36 cellular contexts compared by ENCODE assay signal in genomic region chr19:602391-603301, GRCh38. TPM values are rescaled to one million over a fixed set of nuclear protein-coding genes. Genes with fewer than 3 reads are reported as not detected.
"Had no signal": no experiment of that assay in that cellular context is flagged by ENCODE, and none has a peak within 500 bp of the region (broad histone marks: within the 10 kb centered on the region; RNA-seq: fewer than 3 reads in every experiment).

No MANE protein-coding gene starts in this region.

- H3K9me3 Mint-ChIP-seq: activated B cell treated with CpG ODN at 0.5 μM for 24 hours; activated CD4-positive, alpha-beta memory T cell treated with anti-CD3 and anti-CD28 coated beads for 36 hours; activated naive CD8-positive, alpha-beta T cell treated with anti-CD3 and anti-CD28 coated beads, Interleukin-2, amount 50 U/mL, for 24 hours; activated T-cell treated with anti-CD3 and anti-CD28 coated beads, Interleukin-2, amount 50 U/mL, for 4 hours; activated T-helper 1 cell treated with anti-CD3 and anti-CD28 coated beads, Interleukin-12 subunit alpha, Interleukin-12 subunit beta, Interleukin-2, Interleukin-4 antibody, amounts not matched to agents 30 ng/mL and 10 ng/mL and 1 ng/mL, durations not matched to agents 14 hours and 24 hours and 36 hours had no signal

- H3K36me3 ChIP-seq: Peyer's patch had no signal

- H3K27me3 ChIP-seq: Peyer's patch had no signal

- H3K4me1 Mint-ChIP-seq: activated naive CD4-positive, alpha-beta T cell treated with anti-CD3 and anti-CD28 coated beads, Interleukin-2, amount 10 ng/mL, durations not matched to agents 7 days and 5 days; activated naive CD8-positive, alpha-beta T cell treated with anti-CD3 and anti-CD28 coated beads, Interleukin-2, amount 50 U/mL, for 24 hours; brain had no signal

- H3K4me3 Mint-ChIP-seq: activated B cell treated with CpG ODN at 0.5 μM for 24 hours; activated CD4-positive, alpha-beta memory T cell treated with anti-CD3 and anti-CD28 coated beads for 36 hours; activated naive CD4-positive, alpha-beta T cell treated with anti-CD3 and anti-CD28 coated beads, Interleukin-2, amount 10 ng/mL, durations not matched to agents 7 days and 5 days; activated naive CD8-positive, alpha-beta T cell; activated naive CD8-positive, alpha-beta T cell treated with anti-CD3 and anti-CD28 coated beads, Interleukin-2, amount 50 U/mL, for 24 hours; activated T-cell treated with anti-CD3 and anti-CD28 coated beads, Interleukin-2, amount 50 U/mL, for 4 hours; activated T-helper 1 cell treated with anti-CD3 and anti-CD28 coated beads, Interleukin-12 subunit alpha, Interleukin-12 subunit beta, Interleukin-2, Interleukin-4 antibody, amounts not matched to agents 30 ng/mL and 10 ng/mL and 1 ng/mL, durations not matched to agents 14 hours and 24 hours and 36 hours; brain had no signal

- ATAC-seq: activated naive CD8-positive, alpha-beta T cell treated with anti-CD3 and anti-CD28 coated beads, Interleukin-2, amount 50 U/mL, for 24 hours; activated T-cell treated with anti-CD3 and anti-CD28 coated beads, Interleukin-2, amount 50 U/mL, for 4 hours; PC-3 had no signal

- H3K27ac Mint-ChIP-seq: activated B cell treated with CpG ODN at 0.5 μM for 24 hours; activated CD4-positive, alpha-beta memory T cell treated with anti-CD3 and anti-CD28 coated beads for 36 hours; activated naive CD4-positive, alpha-beta T cell treated with anti-CD3 and anti-CD28 coated beads, Interleukin-2, amount 10 ng/mL, durations not matched to agents 7 days and 5 days; activated naive CD8-positive, alpha-beta T cell; activated naive CD8-positive, alpha-beta T cell treated with anti-CD3 and anti-CD28 coated beads, Interleukin-2, amount 50 U/mL, for 24 hours; activated T-helper 1 cell treated with anti-CD3 and anti-CD28 coated beads, Interleukin-12 subunit alpha, Interleukin-12 subunit beta, Interleukin-2, Interleukin-4 antibody, amounts not matched to agents 30 ng/mL and 10 ng/mL and 1 ng/mL, durations not matched to agents 14 hours and 24 hours and 36 hours; brain had no signal

- H3K27ac ChIP-seq: KMS-11, Peyer's patch, VCaP had no signal

- H3K9me3 ChIP-seq: Peyer's patch had no signal

- FAIRE-seq: bronchial epithelial cell had no signal

- H3K36me3 Mint-ChIP-seq: activated CD4-positive, alpha-beta memory T cell treated with anti-CD3 and anti-CD28 coated beads for 36 hours; activated naive CD4-positive, alpha-beta T cell treated with anti-CD3 and anti-CD28 coated beads, Interleukin-2, amount 10 ng/mL, durations not matched to agents 7 days and 5 days; activated naive CD8-positive, alpha-beta T cell had no signal

- H3K4me1 ChIP-seq: Peyer's patch had no signal

- H3K27me3 Mint-ChIP-seq: activated B cell treated with CpG ODN at 0.5 μM for 24 hours; activated CD4-positive, alpha-beta memory T cell treated with anti-CD3 and anti-CD28 coated beads for 36 hours; activated naive CD4-positive, alpha-beta T cell treated with anti-CD3 and anti-CD28 coated beads, Interleukin-2, amount 10 ng/mL, durations not matched to agents 7 days and 5 days; activated naive CD8-positive, alpha-beta T cell; activated naive CD8-positive, alpha-beta T cell treated with anti-CD3 and anti-CD28 coated beads, Interleukin-2, amount 50 U/mL, for 24 hours; brain had no signal

- H3K4me3 ChIP-seq: Peyer's patch had no signal

- DNase-seq: activated B cell treated with CpG ODN at 0.5 μM for 24 hours; activated CD4-positive, alpha-beta memory T cell treated with anti-CD3 and anti-CD28 coated beads for 36 hours; activated CD4-positive, alpha-beta T cell treated with anti-CD3 and anti-CD28 coated beads for 4 hours; activated CD4-positive, alpha-beta T cell treated with anti-CD3 and anti-CD28 coated beads, Interleukin-2, amount 50 U/mL, for 1 hour; activated CD4-positive, CD25-positive, alpha-beta regulatory T cell treated with anti-CD3 and anti-CD28 coated beads, Interleukin-2, amount 50 U/mL, for 72 hours; activated CD8-positive, alpha-beta memory T cell treated with anti-CD3 and anti-CD28 coated beads, Interleukin-2, amount 50 U/mL, for 4 hours; activated effector memory CD4-positive, alpha-beta T cell treated with Interleukin-2 at 50 U/mL for 16 hours; activated naive CD4-positive, alpha-beta T cell treated with anti-CD3 and anti-CD28 coated beads, Interleukin-2, amount 10 ng/mL, durations not matched to agents 7 days and 5 days; activated naive CD8-positive, alpha-beta T cell treated with anti-CD3 and anti-CD28 coated beads, Interleukin-2, amount 50 U/mL, for 24 hours; activated T-cell treated with anti-CD3 and anti-CD28 coated beads for 4 hours; activated T-cell treated with anti-CD3 and anti-CD28 coated beads, Interleukin-2, amount 50 U/mL, for 4 hours; anterior cingulate cortex; central memory CD4-positive, alpha-beta T cell; MM.1S; MV-4-11; NCI-H1092; NCI-H1436 treated with DMSO at 0.1 percent for 48 hours; NCI-H1694 treated with DMSO at 0.1 percent for 48 hours; NCI-H2029; NCI-H345; NCI-H524 treated with DMSO at 0.1 percent for 48 hours; PC-3; Peyer's patch; RPMI8226; SW 1271; T-helper 1 cell; T-helper 2 cell; T-helper 9 cell had no signal

RNA-seq across cellular contexts. Expression of gene HCN2, which starts 13.0 kb away (rescaled TPM):
- total RNA-seq: Peyer's patch had no signal

RNA-seq across cellular contexts. Expression of gene FGF22, which starts 37.0 kb away (rescaled TPM):
- total RNA-seq: activated T-cell treated with anti-CD3 and anti-CD28 coated beads, Interleukin-2, amount 50 U/mL, for 4 hours; activated T-helper 1 cell treated with anti-CD3 and anti-CD28 coated beads, Interleukin-12 subunit alpha, Interleukin-12 subunit beta, Interleukin-2, Interleukin-4 antibody, amounts not matched to agents 30 ng/mL and 10 ng/mL and 1 ng/mL, durations not matched to agents 14 hours and 24 hours and 36 hours; bronchial epithelial cell; LHCN-M2; NCI-H460; Peyer's patch had no signal

RNA-seq across cellular contexts. Expression of gene GZMM, which starts 58.8 kb away (rescaled TPM):
- total RNA-seq: activated B cell treated with CpG ODN at 0.5 μM for 24 hours, bronchial epithelial cell, LHCN-M2, NCI-H460, PC-3 had no signal
